9 cellular contexts compared by ENCODE assay signal in genomic region chr11:33687733-33688479, GRCh38. TPM values are rescaled to one million over a fixed set of nuclear protein-coding genes. Genes with fewer than 3 reads are reported as not detected.
DNase-seq lines count a peak whose midpoint lies in the region; ATAC-seq and TF ChIP-seq lines count a peak whose summit lies in the region.
"Had no signal": no experiment of that assay in that cellular context is flagged by ENCODE, and none has a peak within 500 bp of the region (broad histone marks: within the 10 kb centered on the region; RNA-seq: fewer than 3 reads in every experiment).

No MANE protein-coding gene starts in this region.

- intact Hi-C loops in Caco-2 (cut with micrococcal nuclease; ENCODE audit: unreplicated experiment) (loop anchor here (1.0 kb wide), 2 partner anchors 145 to 326 kb away; no protein-coding TSS in a partner anchor), testis (cut with DNase I; ENCODE audit: low total_unique reads) (loop anchor here (10.0 kb wide), 1 partner anchor 323 kb away; no protein-coding TSS in a partner anchor)

- H3K4me1 ChIP-seq in Caco-2 (peaks cover 14% of the 10 kb centered on the region), adipocyte (ENCODE audit: control insufficient read depth, insufficient read depth, low read length) (peaks cover 50% of the 10 kb centered on the region), testis (peaks cover 17% of the 10 kb centered on the region)

- 52 to 63% methylated on average over 2 of the region's 2 CpGs for WGBS in testis, 2 donors

- H3K36me3 Mint-ChIP-seq in Caco-2 (ENCODE audit: insufficient read depth, unreplicated experiment): no peaks in the 10 kb centered on the region

- H3K4me3 Mint-ChIP-seq in Caco-2 (ENCODE audit: unreplicated experiment): no peak overlapping the region
- H3K4me3 Mint-ChIP-seq: naive B cell had no signal

- H3K4me1 Mint-ChIP-seq in Caco-2 (ENCODE audit: low read depth, unreplicated experiment): peaks cover 6% of the 10 kb centered on the region
- H3K4me1 Mint-ChIP-seq: naive B cell had no signal

- BruUV-seq in Caco-2 (replicated peaks; lab: Mats Ljungman, UMichigan): no TSS peak

- no peak for ATAC-seq in GM18861 (IDR thresholded peaks at IDR 0.05; ENCODE audit: unreplicated experiment)

- no peaks in the 10 kb centered on the region for H3K27me3 ChIP-seq in Caco-2 (replicated peaks; ENCODE audit: control insufficient read depth, insufficient read depth, low read length)
- H3K27me3 ChIP-seq in adipocyte (replicated peaks; ENCODE audit: control insufficient read depth, insufficient read depth, low read length): no peaks in the 10 kb centered on the region
- H3K27me3 ChIP-seq in testis: no peaks in the 10 kb centered on the region

- TF ChIP-seq CTCF in Caco-2 (IDR thresholded peaks at IDR 0.05; ENCODE audit: insufficient read depth in 1 of 2, low read depth in 1 of 2, low read length in 1 of 2, severe bottlenecking in 1 of 2, unreplicated experiment in 1 of 2): peak; percentile 74 to 82
- peak; percentile 28 for TF ChIP-seq CTCF in GM20000 (IDR thresholded peaks at IDR 0.05; ENCODE audit: extremely low read depth, missing control alignments)
- peak; percentile 63 to 75 (median 75) for TF ChIP-seq CTCF in testis (IDR thresholded peaks at IDR 0.05)

- no peak for TF ChIP-seq POLR2A in testis (IDR thresholded peaks at IDR 0.05)

- peak overlapping the region; percentile 79 for H3K9ac ChIP-seq in adipocyte (ENCODE audit: low read length)

- POLR2A ChIA-PET in Caco-2 (lab: Charles Lee): no interaction called here

- H3K27ac Mint-ChIP-seq in Caco-2 (ENCODE audit: unreplicated experiment): no peak overlapping the region

- CTCF ChIA-PET in Caco-2 (lab: Charles Lee): interaction anchor here (2.3 kb wide), 1 partner anchor 325 kb away, joined by 7 read pairs; no protein-coding TSS in a partner anchor

- DNase-seq in Caco-2: peak; percentile 56 to 67
- DNase-seq in GM20000 (ENCODE audit: low spot score): peak; percentile 54
- peak; percentile 77 to 78 for DNase-seq in NCI-H2081 (lab: John Stamatoyannopoulos, UW)
- peak; percentile 86 for DNase-seq in adipocyte (ENCODE audit: low read depth)
- peak; percentile 58 to 79 for DNase-seq in hippocampal formation (lab: John Stamatoyannopoulos, UW)
- DNase-seq in testis: peak; percentile 80
- DNase-seq in stimulated activated naive CD4-positive, alpha-beta T cell treated with Interleukin-2 at 50 U/mL for 16 hours (lab: John Stamatoyannopoulos, UW): no peak
- DNase-seq: naive B cell had no signal

- no peaks in the 10 kb centered on the region for H3K27me3 Mint-ChIP-seq in Caco-2 (ENCODE audit: insufficient read depth, unreplicated experiment)

- H3K36me3 ChIP-seq in Caco-2 (ENCODE audit: control insufficient read depth, insufficient read depth, low read length) (no peaks in the 10 kb centered on the region), adipocyte (ENCODE audit: control insufficient read depth, insufficient read depth, low read length, severe bottlenecking) (no peaks in the 10 kb centered on the region), testis (ENCODE audit: low read depth, missing control alignments) (no peaks in the 10 kb centered on the region)

- H3K9me3 ChIP-seq in Caco-2 (0 out of 2 replicates have a peak, but pooled peaks cover 3% of the 10 kb centered on the region), adipocyte (ENCODE audit: control insufficient read depth, low read length) (no peaks in the 10 kb centered on the region), testis (no peaks in the 10 kb centered on the region)

- H3K9me3 Mint-ChIP-seq in Caco-2 (ENCODE audit: unreplicated experiment): no peaks in the 10 kb centered on the region

- no peak overlapping the region for H3K4me3 ChIP-seq in Caco-2 (ENCODE audit: low read depth, low read length)
- no peak overlapping the region for H3K4me3 ChIP-seq in adipocyte (ENCODE audit: low read length)
- no peak overlapping the region for H3K4me3 ChIP-seq in testis

- no peak overlapping the region for H3K27ac ChIP-seq in testis

RNA-seq across cellular contexts. Expression of gene C11orf91, which starts 12.7 kb away (rescaled TPM):
- total RNA-seq in Caco-2 (2022) (not detected in 2 replicates), testis (under 1 TPM in 1 of 2 donors, not detected in 1; 0.81 TPM)
- polyA plus RNA-seq in testis (ENCODE audit: insufficient read depth, low read depth, low replicate concordance): 12.8 TPM

RNA-seq across cellular contexts. Expression of gene CD59, which starts 48.3 kb away (rescaled TPM):
- total RNA-seq in Caco-2 (2022): 149 and 152 TPM in 2 replicates
- total RNA-seq in testis: 100 to 1,000 TPM; 157 to 230 TPM
- polyA plus RNA-seq in testis (ENCODE audit: insufficient read depth, low read depth, low replicate concordance): 343 TPM

Comparison
In these comparisons a context has a peak if more than half of its experiments do, and no peak if none do; other contexts are left out.
1. CTCF ChIP-seq: peak in every context shown above with its lines; median percentile 78 in Caco-2; 75 in testis; 28 in GM20000.